In the genomic region with DNA sequence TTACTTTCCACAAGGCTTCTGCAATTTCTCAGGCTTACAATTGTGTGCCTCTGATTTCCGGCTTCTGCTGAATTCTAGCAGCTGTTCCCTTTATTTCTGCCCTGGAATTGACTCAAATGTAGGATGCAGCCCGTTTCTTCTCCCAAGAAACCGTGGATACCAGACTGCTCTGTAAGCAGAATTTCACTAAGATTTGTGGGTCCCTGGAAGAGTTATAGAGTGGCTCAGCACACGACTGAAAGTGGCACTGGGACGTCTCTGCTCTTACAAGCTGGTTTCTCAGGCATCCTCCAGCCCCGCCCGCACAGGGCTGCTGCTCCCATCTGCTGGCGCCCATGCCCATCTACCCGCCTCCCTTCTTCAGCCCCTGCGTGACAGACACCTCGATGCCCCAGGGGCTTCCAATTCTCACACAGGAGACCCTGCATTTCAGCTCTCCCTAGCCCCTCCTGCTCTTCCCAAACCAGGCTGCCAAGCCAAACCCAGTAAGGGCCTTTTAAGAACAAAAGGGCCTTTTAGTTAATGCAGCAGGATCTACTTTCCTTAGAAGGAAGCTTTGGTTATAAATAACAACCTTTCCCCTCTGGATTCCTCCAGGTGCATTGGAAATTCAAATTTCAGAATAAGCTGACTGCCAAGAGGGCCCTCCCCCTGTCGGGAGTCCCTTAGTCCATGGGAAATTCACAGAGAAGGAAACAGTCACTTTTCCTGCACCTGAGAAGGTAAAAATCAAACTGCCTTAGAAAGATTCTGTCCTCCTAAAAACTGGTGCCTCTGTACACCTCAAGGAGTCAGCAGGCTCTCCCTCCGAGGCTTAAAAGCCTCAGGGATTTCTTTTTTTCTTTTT, we compare ENCODE assay signal across 11 cellular contexts. TPM values are rescaled to one million over a fixed set of nuclear protein-coding genes. Genes with fewer than 3 reads are reported as not detected.
DNase-seq lines count a peak whose midpoint lies in the region; ATAC-seq and TF ChIP-seq lines count a peak whose summit lies in the region.
"Had no signal": no experiment of that assay in that cellular context is flagged by ENCODE, and none has a peak within 500 bp of the region (broad histone marks: within the 10 kb centered on the region; RNA-seq: fewer than 3 reads in every experiment).

No MANE protein-coding gene starts in this region.

- no peak for TF ChIP-seq EP300 in esophagus muscularis mucosa (IDR thresholded peaks at IDR 0.05)

- H4K91ac ChIP-seq in neuronal stem cell (ENCODE audit: low read depth, low read length, poor library complexity), result no peak overlapping the region

- no peak overlapping the region for H3K23ac ChIP-seq in neuronal stem cell (ENCODE audit: low read depth, low read length, poor library complexity)

- H3K79me1 ChIP-seq in neuronal stem cell (ENCODE audit: low read depth, low read length), result no peaks in the 10 kb centered on the region

- intact Hi-C loops in esophagus muscularis mucosa (cut with DNase I), result no loop called here

- no peak overlapping the region for H3K4me3 Mint-ChIP-seq in effector memory CD8-positive, alpha-beta T cell
- H3K4me3 Mint-ChIP-seq in activated CD8-positive, alpha-beta memory T cell treated with anti-CD3 and anti-CD28 coated beads, Interleukin-2, amount 10 ng/mL, durations not matched to agents 7 days and 5 days, result no peak overlapping the region
- H3K4me3 Mint-ChIP-seq: activated T-cell treated with anti-CD3 and anti-CD28 coated beads, Interleukin-2, amount 50 U/mL, for 4 hours; CD14-positive monocyte had no signal

- DNase-seq in G401 (ENCODE audit: low spot score) (peak; percentile 73), NCI-H2227 (lab: John Stamatoyannopoulos, UW; ENCODE audit: unreplicated experiment) (peak; percentile 64), neuronal stem cell (ENCODE audit: low spot score) (no peak), esophagus muscularis mucosa (ENCODE audit: extremely low spot score) (no peak), NCI-H2029 treated with DMSO at 0.1 percent for 48 hours (lab: John Stamatoyannopoulos, UW) (no peak)
- no peak for DNase-seq in effector memory CD8-positive, alpha-beta T cell
- no peak for DNase-seq in activated CD8-positive, alpha-beta memory T cell treated with anti-CD3 and anti-CD28 coated beads, Interleukin-2, amount 10 ng/mL, durations not matched to agents 7 days and 5 days
- DNase-seq: activated T-cell treated with anti-CD3 and anti-CD28 coated beads, Interleukin-2, amount 50 U/mL, for 4 hours; stimulated activated CD4-positive, alpha-beta T cell treated with anti-CD3 and anti-CD28 coated beads, Interleukin-2, amount 100 ng/mL, for 24 hours had no signal

- WGBS in ectodermal cell, 2 experiments, result 52 to 55% methylated on average over 13 of the region's 13 CpGs
- no CpG with 5 or more reads among the region's 13 CpGs for WGBS in neuronal stem cell (ENCODE audit: extremely low coverage in 2 of 2, insufficient read length in 2 of 2, insufficient replicate concordance in 1 of 2), 2 donors
- WGBS in esophagus muscularis mucosa, result 39% methylated on average over 13 of the region's 13 CpGs

- H3K4ac ChIP-seq in neuronal stem cell (ENCODE audit: low read length), result no peak overlapping the region

- in situ Hi-C loops in G401 (cut with HindIII; ENCODE audit: low sequenced_read_pairs), result loop anchor here (25.0 kb wide), 1 partner anchor 96 kb away; the partner anchor contains the start of gene KDF1

- no peak for TF ChIP-seq CTCF in esophagus muscularis mucosa (IDR thresholded peaks at IDR 0.05)

- no peak overlapping the region for H3K9ac ChIP-seq in neuronal stem cell (ENCODE audit: low read depth, low read length, poor library complexity)

- H3K27ac ChIP-seq in ectodermal cell (ENCODE audit: insufficient read depth, low read depth, low read length, poor library complexity, severe bottlenecking) (peak overlapping the region; percentile 55), neuronal stem cell (replicated peaks; ENCODE audit: low read length) (peak overlapping the region; percentile 85), esophagus muscularis mucosa (replicated peaks in 1 of 4) (peak overlapping the region in 2 of 4 donors; percentile 23 to 27)

- CTCF ChIA-PET in activated CD8-positive, alpha-beta memory T cell treated with anti-CD3 and anti-CD28 coated beads, Interleukin-2, amount 10 ng/mL, durations not matched to agents 7 days and 5 days (lab: Charles Lee), result interaction anchor here (0.8 to 6.8 kb wide), 2 partner anchors 13 to 24 kb away, joined by 3 to 81 read pairs; no protein-coding TSS in a partner anchor

- H2BK12ac ChIP-seq in neuronal stem cell (ENCODE audit: low read length), result peak overlapping the region; percentile 60

- peaks cover 0 to 7% of the 10 kb centered on the region in 2 donors for H3K27me3 Mint-ChIP-seq in effector memory CD8-positive, alpha-beta T cell
- no peaks in the 10 kb centered on the region for H3K27me3 Mint-ChIP-seq in activated CD8-positive, alpha-beta memory T cell treated with anti-CD3 and anti-CD28 coated beads, Interleukin-2, amount 10 ng/mL, durations not matched to agents 7 days and 5 days

- no peak overlapping the region for H3K27ac Mint-ChIP-seq in effector memory CD8-positive, alpha-beta T cell
- no peak overlapping the region for H3K27ac Mint-ChIP-seq in activated CD8-positive, alpha-beta memory T cell treated with anti-CD3 and anti-CD28 coated beads, Interleukin-2, amount 10 ng/mL, durations not matched to agents 7 days and 5 days

- H3K9me3 ChIP-seq in ectodermal cell (ENCODE audit: control insufficient read depth, low read length), result no peaks in the 10 kb centered on the region
- peaks cover 0 to 4% of the 10 kb centered on the region in 2 donors for H3K9me3 ChIP-seq in neuronal stem cell (replicated peaks in 1 of 2; ENCODE audit: control insufficient read depth in 2 of 2, insufficient read depth in 1 of 2, low read depth in 1 of 2, low read length in 2 of 2)
- no peaks in the 10 kb centered on the region for H3K9me3 ChIP-seq in esophagus muscularis mucosa

- H2BK15ac ChIP-seq in neuronal stem cell (ENCODE audit: low read length), result peak overlapping the region; percentile 53

- H3K27me3 ChIP-seq in ectodermal cell (ENCODE audit: control insufficient read depth, insufficient read depth, low read length, poor library complexity, severe bottlenecking) (no peaks in the 10 kb centered on the region), neuronal stem cell (ENCODE audit: control insufficient read depth in 3 of 3, insufficient read depth in 3 of 3, low read depth in 1 of 3, low read length in 3 of 3) (peaks cover 0 to 11% (median 0%) of the 10 kb centered on the region in 3 experiments), esophagus muscularis mucosa (no peaks in the 10 kb centered on the region)

- H2BK5ac ChIP-seq in neuronal stem cell (ENCODE audit: low read length), result peak overlapping the region; percentile 19

- peaks cover 6% of the 10 kb centered on the region for H3K36me3 Mint-ChIP-seq in effector memory CD8-positive, alpha-beta T cell (ENCODE audit: insufficient read depth)
- H3K36me3 Mint-ChIP-seq in activated CD8-positive, alpha-beta memory T cell treated with anti-CD3 and anti-CD28 coated beads, Interleukin-2, amount 10 ng/mL, durations not matched to agents 7 days and 5 days, result no peaks in the 10 kb centered on the region
- H3K36me3 Mint-ChIP-seq: CD14-positive monocyte had no signal

- H3K36me3 ChIP-seq in ectodermal cell (ENCODE audit: control insufficient read depth, insufficient read depth, low read length) (no peaks in the 10 kb centered on the region), neuronal stem cell (replicated peaks in 1 of 2; ENCODE audit: control insufficient read depth in 2 of 2, insufficient read depth in 2 of 2, low read length in 2 of 2) (no peaks in the 10 kb centered on the region), esophagus muscularis mucosa (no peaks in the 10 kb centered on the region)

- no peak overlapping the region for H4K8ac ChIP-seq in neuronal stem cell (ENCODE audit: low read depth, low read length)

- H2BK120ac ChIP-seq in neuronal stem cell (ENCODE audit: low read depth, low read length), result peak overlapping the region; percentile 88

- peak overlapping the region; percentile 48 for H3K4me2 ChIP-seq in neuronal stem cell (ENCODE audit: insufficient read depth, low read length, poor library complexity, severe bottlenecking)

- H3K4me1 Mint-ChIP-seq in effector memory CD8-positive, alpha-beta T cell (ENCODE audit: low read depth in 2 of 2), result no peaks in the 10 kb centered on the region
- H3K4me1 Mint-ChIP-seq in activated CD8-positive, alpha-beta memory T cell treated with anti-CD3 and anti-CD28 coated beads, Interleukin-2, amount 10 ng/mL, durations not matched to agents 7 days and 5 days, result no peaks in the 10 kb centered on the region
- H3K4me1 Mint-ChIP-seq: CD14-positive monocyte had no signal

- no peaks in the 10 kb centered on the region for H3K9me3 Mint-ChIP-seq in effector memory CD8-positive, alpha-beta T cell
- H3K9me3 Mint-ChIP-seq in activated CD8-positive, alpha-beta memory T cell treated with anti-CD3 and anti-CD28 coated beads, Interleukin-2, amount 10 ng/mL, durations not matched to agents 7 days and 5 days (ENCODE audit: low read depth), result no peaks in the 10 kb centered on the region
- H3K9me3 Mint-ChIP-seq: activated T-cell treated with anti-CD3 and anti-CD28 coated beads, Interleukin-2, amount 50 U/mL, for 4 hours; CD14-positive monocyte had no signal

- H3K18ac ChIP-seq in neuronal stem cell (ENCODE audit: low read length), result peak overlapping the region; percentile 88

- H2AFZ ChIP-seq in neuronal stem cell (ENCODE audit: low read length), result peak overlapping the region; percentile 50

- no peak for ATAC-seq in effector memory CD8-positive, alpha-beta T cell (replicated peaks)
- no peak for ATAC-seq in activated CD8-positive, alpha-beta memory T cell treated with anti-CD3 and anti-CD28 coated beads, Interleukin-2, amount 10 ng/mL, durations not matched to agents 7 days and 5 days
- ATAC-seq: activated T-cell treated with anti-CD3 and anti-CD28 coated beads, Interleukin-2, amount 50 U/mL, for 4 hours had no signal

- TF ChIP-seq POLR2A in esophagus muscularis mucosa (IDR thresholded peaks at IDR 0.05; ENCODE audit: low read depth), result no peak

- H3K14ac ChIP-seq in neuronal stem cell (ENCODE audit: low read length), result no peak overlapping the region

- H3K4me3 ChIP-seq in ectodermal cell (ENCODE audit: insufficient read depth, low read depth, low read length), result no peak overlapping the region
- no peak overlapping the region for H3K4me3 ChIP-seq in neuronal stem cell (ENCODE audit: low read length in 2 of 2)
- no peak overlapping the region for H3K4me3 ChIP-seq in esophagus muscularis mucosa

- H3K4me1 ChIP-seq in ectodermal cell (ENCODE audit: control insufficient read depth, insufficient read depth, low read length) (peaks cover 25% of the 10 kb centered on the region), neuronal stem cell (ENCODE audit: control insufficient read depth in 2 of 2, insufficient read depth in 1 of 2, low read depth in 1 of 2, low read length in 2 of 2) (peaks cover 8 to 23% of the 10 kb centered on the region in 2 donors), esophagus muscularis mucosa (peaks cover 0 to 18% (median 12%) of the 10 kb centered on the region in 4 donors)

- H2AK5ac ChIP-seq in neuronal stem cell (ENCODE audit: low read depth, low read length), result peak overlapping the region; percentile 72

RNA-seq across cellular contexts. Expression of gene TENT5B, which starts 45.4 kb away (rescaled TPM):
- 19.3 and 32.4 TPM in 2 replicates for total RNA-seq in G401 (2014; rRNA removed; shearing (Covaris generic))
- 9.1 TPM for polyA plus RNA-seq in ectodermal cell (2013, experiment 1 of 4)
- 13.5 TPM for polyA plus RNA-seq in ectodermal cell (2013, experiment 2 of 4)
- polyA plus RNA-seq in ectodermal cell (2013, experiment 3 of 4), result 7.3 TPM
- polyA plus RNA-seq in ectodermal cell (2013, experiment 4 of 4), result 8.2 TPM
- polyA plus RNA-seq in neuronal stem cell (2013, experiment 1 of 2), result 6.3 TPM
- 6.2 TPM for polyA plus RNA-seq in neuronal stem cell (2013, experiment 2 of 2)
- total RNA-seq in activated CD8-positive, alpha-beta memory T cell treated with anti-CD3 and anti-CD28 coated beads, Interleukin-2, amount 10 ng/mL, durations not matched to agents 7 days and 5 days, result not detected
- total RNA-seq in esophagus muscularis mucosa, result 100 to 1,000 TPM; 168 to 299 (median 239) TPM

Comparison
In these comparisons a context has a peak if more than half of its experiments do, and no peak if none do; other contexts are left out.
1. DNase-seq: peak in G401 (single experiment) and NCI-H2227 (single experiment); none in neuronal stem cell (single experiment), effector memory CD8-positive, alpha-beta T cell (0 of 3), activated CD8-positive, alpha-beta memory T cell treated with anti-CD3 and anti-CD28 coated beads, Interleukin-2, amount 10 ng/mL, durations not matched to agents 7 days and 5 days (single experiment), esophagus muscularis mucosa (single experiment) and NCI-H2029 treated with DMSO at 0.1 percent for 48 hours (single experiment).
2. RNA of gene TENT5B, which starts 45.4 kb away (total RNA-seq): 168 to 299 TPM in esophagus muscularis mucosa and 19.3 to 32.4 TPM in G401; not detected in activated CD8-positive, alpha-beta memory T cell treated with anti-CD3 and anti-CD28 coated beads, Interleukin-2, amount 10 ng/mL, durations not matched to agents 7 days and 5 days; every median in the first group is over 10 times any median in the second.